Comparison of ENCODE assay signal across 8 cellular contexts in genomic region chr15:69031013-69032001, GRCh38. TPM values are rescaled to one million over a fixed set of nuclear protein-coding genes. Genes with fewer than 3 reads are reported as not detected.
DNase-seq lines count a peak whose midpoint lies in the region; ATAC-seq and TF ChIP-seq lines count a peak whose summit lies in the region.

No MANE protein-coding gene starts in this region.

- CTCF ChIA-PET in activated CD8-positive, alpha-beta T cell treated with anti-CD3 and anti-CD28 coated beads for 36 hours (lab: Charles Lee): interaction anchor here (0.6 to 1.6 kb wide), 22 partner anchors 8 to 772 kb away, joined by 3 to 16 read pairs (median 4); no protein-coding TSS in a partner anchor

- H3K4me3 Mint-ChIP-seq in activated CD8-positive, alpha-beta T cell treated with anti-CD3 and anti-CD28 coated beads for 36 hours: peak overlapping the region; percentile 21
- H3K4me3 Mint-ChIP-seq in naive B cell: peak overlapping the region; percentile 2 to 82 (median 71)

- TF ChIP-seq CTCF in activated CD8-positive, alpha-beta T cell treated with anti-CD3 and anti-CD28 coated beads for 36 hours (IDR thresholded peaks at IDR 0.05): peak; percentile 52

- POLR2A ChIA-PET in activated CD8-positive, alpha-beta T cell treated with anti-CD3 and anti-CD28 coated beads for 36 hours (lab: Charles Lee): interaction anchor here (0.6 to 1.4 kb wide), 2 partner anchors 9 to 140 kb away, joined by 3 read pairs; no protein-coding TSS in a partner anchor

- H3K9me3 Mint-ChIP-seq in activated CD8-positive, alpha-beta T cell treated with anti-CD3 and anti-CD28 coated beads for 36 hours: no peaks in the 10 kb centered on the region
- H3K9me3 Mint-ChIP-seq in naive B cell: no peaks in the 10 kb centered on the region

- peaks cover 2% of the 10 kb centered on the region for H3K4me1 Mint-ChIP-seq in activated CD8-positive, alpha-beta T cell treated with anti-CD3 and anti-CD28 coated beads for 36 hours (ENCODE audit: low read depth)
- H3K4me1 Mint-ChIP-seq in naive B cell: peaks cover 5 to 12% (median 5%) of the 10 kb centered on the region in 3 donors

- no peak overlapping the region for H3K27ac Mint-ChIP-seq in activated CD8-positive, alpha-beta T cell treated with anti-CD3 and anti-CD28 coated beads for 36 hours
- H3K27ac Mint-ChIP-seq in naive B cell: peak overlapping the region in 1 of 6 donors; percentile 32

- H3K4me3 ChIP-seq in urinary bladder (ENCODE audit: low read depth, low read length): peak overlapping the region; percentile 12

- no peak overlapping the region for H3K27ac ChIP-seq in urinary bladder (ENCODE audit: low read depth)

- peaks cover 12% of the 10 kb centered on the region for H3K27me3 Mint-ChIP-seq in activated CD8-positive, alpha-beta T cell treated with anti-CD3 and anti-CD28 coated beads for 36 hours
- H3K27me3 Mint-ChIP-seq in naive B cell: peaks cover 8 to 37% (median 25%) of the 10 kb centered on the region in 3 donors

- DNase-seq in CD1c-positive myeloid dendritic cell (ENCODE audit: extremely low spot score) (peak; percentile 40), HuH-7.5 (ENCODE audit: low spot score) (peak; percentile 76), naive B cell (no peak), dedifferentiated amniotic fluid mesenchymal stem cell (ENCODE audit: extremely low spot score) (no peak)
- DNase-seq in activated CD8-positive, alpha-beta T cell treated with anti-CD3 and anti-CD28 coated beads for 36 hours: peak; percentile 58

- H3K36me3 Mint-ChIP-seq in activated CD8-positive, alpha-beta T cell treated with anti-CD3 and anti-CD28 coated beads for 36 hours (ENCODE audit: low read depth): no peaks in the 10 kb centered on the region
- no peaks in the 10 kb centered on the region for H3K36me3 Mint-ChIP-seq in naive B cell

- no peaks in the 10 kb centered on the region for H3K36me3 ChIP-seq in urinary bladder (ENCODE audit: insufficient read depth)

- no peaks in the 10 kb centered on the region for H3K4me1 ChIP-seq in urinary bladder (ENCODE audit: insufficient read depth)

- peak; percentile 85 for ATAC-seq in activated CD8-positive, alpha-beta T cell treated with anti-CD3 and anti-CD28 coated beads for 36 hours
- ATAC-seq in esophagus mucosa (peak; percentile 29), naive B cell (ENCODE audit: low read depth in 2 of 2) (peak; percentile 42 to 77), HG02970 (IDR thresholded peaks at IDR 0.05; ENCODE audit: low FRiP score, unreplicated experiment) (no peak)

- WGBS in urinary bladder: 15% methylated on average over 42 of the region's 42 CpGs

- intact Hi-C loops in activated CD8-positive, alpha-beta T cell treated with anti-CD3 and anti-CD28 coated beads for 36 hours (cut with micrococcal nuclease): no loop called here

RNA-seq across cellular contexts. Expression of gene NOX5, which starts 16.8 kb away (rescaled TPM):
- total RNA-seq in activated CD8-positive, alpha-beta T cell treated with anti-CD3 and anti-CD28 coated beads for 36 hours: not detected
- total RNA-seq in esophagus mucosa (0.44 TPM), urinary bladder (0.16 TPM)
- polyA plus RNA-seq in naive B cell (ENCODE audit: low read depth in 6 of 6) (not detected), urinary bladder (0.19 TPM)

Comparison
In these comparisons a context has a peak if more than half of its experiments do, and no peak if none do; other contexts are left out.
1. DNase-seq: peak in CD1c-positive myeloid dendritic cell (single experiment), HuH-7.5 (single experiment) and activated CD8-positive, alpha-beta T cell treated with anti-CD3 and anti-CD28 coated beads for 36 hours (single experiment); none in naive B cell (single experiment) and dedifferentiated amniotic fluid mesenchymal stem cell (single experiment).